In the genomic region with DNA sequence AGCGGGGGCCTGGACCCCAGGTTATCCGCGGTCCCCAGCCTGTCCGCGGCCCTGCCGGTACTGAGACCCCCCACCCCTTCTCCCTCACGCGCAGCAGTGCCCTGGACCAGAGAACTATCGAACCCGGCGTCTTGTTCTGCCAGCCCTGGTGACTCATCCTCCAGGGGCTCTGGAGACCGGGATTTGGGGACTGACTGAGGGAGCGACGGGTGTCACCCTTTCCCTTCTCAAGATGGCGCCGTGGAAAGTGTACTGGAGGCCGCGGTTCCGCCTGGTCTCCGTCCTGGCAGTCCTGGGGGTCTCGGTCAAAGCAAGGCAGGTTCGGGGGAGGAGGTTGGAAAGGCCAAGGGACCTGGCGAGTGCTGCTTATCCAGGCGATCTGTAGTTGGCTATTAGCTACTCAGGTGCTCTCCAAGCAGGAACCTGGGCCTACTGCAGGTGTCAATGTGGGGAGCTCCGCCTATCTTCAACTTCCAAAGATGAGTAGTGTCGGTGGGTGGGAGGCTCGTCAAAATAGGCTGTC, we compare ENCODE assay signal across 8 cellular contexts. TPM values are rescaled to one million over a fixed set of nuclear protein-coding genes. Genes with fewer than 3 reads are reported as not detected.
A peak's percentile ranks its signal among the peaks of the same experiment; 100 is the strongest.
DNase-seq lines count a peak whose midpoint lies in the region; ATAC-seq and TF ChIP-seq lines count a peak whose summit lies in the region.

No MANE protein-coding gene starts in this region.

- intact Hi-C loops in activated CD8-positive, alpha-beta T cell treated with anti-CD3 and anti-CD28 coated beads for 36 hours (cut with micrococcal nuclease), result loop anchor here (1.0 to 5.0 kb wide), 3 partner anchors 92 to 240 kb away; a partner anchor contains a TSS

- POLR2A ChIA-PET in activated CD8-positive, alpha-beta T cell treated with anti-CD3 and anti-CD28 coated beads for 36 hours (lab: Charles Lee), result interaction anchor here (1.0 to 1.5 kb wide), 2 partner anchors 10 to 238 kb away, joined by 5 to 8 read pairs; no protein-coding TSS in a partner anchor

- TF ChIP-seq CTCF in activated CD8-positive, alpha-beta T cell treated with anti-CD3 and anti-CD28 coated beads for 36 hours (IDR thresholded peaks at IDR 0.05), result no peak

- no peaks in the 10 kb centered on the region for H3K9me3 Mint-ChIP-seq in activated CD8-positive, alpha-beta T cell treated with anti-CD3 and anti-CD28 coated beads for 36 hours
- H3K9me3 Mint-ChIP-seq in memory B cell, result peaks cover 1% of the 10 kb centered on the region

- peak overlapping the region; percentile 89 for H3K4me3 Mint-ChIP-seq in activated CD8-positive, alpha-beta T cell treated with anti-CD3 and anti-CD28 coated beads for 36 hours
- H3K4me3 Mint-ChIP-seq in memory B cell, result peak overlapping the region; percentile 99

- DNase-seq in NCI-H345 (lab: John Stamatoyannopoulos, UW) (peak; percentile 25), memory B cell (ENCODE audit: low spot score in 2 of 2) (peak in 1 of 2 donors; percentile 47), COR-L47 (lab: John Stamatoyannopoulos, UW) (no peak)
- DNase-seq in activated CD8-positive, alpha-beta T cell treated with anti-CD3 and anti-CD28 coated beads for 36 hours, result peak; percentile 73
- peak; percentile 41 for DNase-seq in effector CD4-positive, alpha-beta T cell
- DNase-seq in stimulated activated CD8-positive, alpha-beta memory T cell treated with anti-CD3 and anti-CD28 coated beads, Interleukin-4, amount 100 ng/mL, for 1 hour (ENCODE audit: low read depth in 2 of 2, low spot score in 1 of 2), result peak; percentile 13 to 17

- H3K27ac Mint-ChIP-seq in activated CD8-positive, alpha-beta T cell treated with anti-CD3 and anti-CD28 coated beads for 36 hours, result peak overlapping the region; percentile 99
- H3K27ac Mint-ChIP-seq in memory B cell, result peak overlapping the region; percentile 97

- H3K4me1 Mint-ChIP-seq in activated CD8-positive, alpha-beta T cell treated with anti-CD3 and anti-CD28 coated beads for 36 hours (ENCODE audit: low read depth), result peaks cover 43% of the 10 kb centered on the region
- peaks cover 20% of the 10 kb centered on the region for H3K4me1 Mint-ChIP-seq in memory B cell

- ATAC-seq in GM18511 (IDR thresholded peaks at IDR 0.05; ENCODE audit: unreplicated experiment) (peak; percentile 31), HG02870 (IDR thresholded peaks at IDR 0.05; ENCODE audit: unreplicated experiment) (peak; percentile 13), memory B cell (ENCODE audit: low read depth) (peak; percentile 11)
- ATAC-seq in activated CD8-positive, alpha-beta T cell treated with anti-CD3 and anti-CD28 coated beads for 36 hours, result peak; percentile 31

- peaks cover 20% of the 10 kb centered on the region for H3K36me3 Mint-ChIP-seq in activated CD8-positive, alpha-beta T cell treated with anti-CD3 and anti-CD28 coated beads for 36 hours (ENCODE audit: low read depth)
- peaks cover 7% of the 10 kb centered on the region for H3K36me3 Mint-ChIP-seq in memory B cell

- CTCF ChIA-PET in activated CD8-positive, alpha-beta T cell treated with anti-CD3 and anti-CD28 coated beads for 36 hours (lab: Charles Lee), result interaction anchor here (1.0 to 1.3 kb wide), 2 partner anchors 91 to 93 kb away, joined by 3 read pairs; a partner anchor contains a TSS

- H3K27me3 Mint-ChIP-seq in activated CD8-positive, alpha-beta T cell treated with anti-CD3 and anti-CD28 coated beads for 36 hours, result no peaks in the 10 kb centered on the region
- H3K27me3 Mint-ChIP-seq in memory B cell, result no peaks in the 10 kb centered on the region

RNA-seq across cellular contexts. Expression of a gene that starts 0.7 kb away (rescaled TPM):
- 10 to 100 TPM; 54.3 to 55.8 TPM for total RNA-seq in activated CD8-positive, alpha-beta T cell treated with anti-CD3 and anti-CD28 coated beads for 36 hours

RNA-seq across cellular contexts. Expression of a gene that starts 13.6 kb away (rescaled TPM):
- under 1 TPM; 0.69 to 0.77 TPM for total RNA-seq in activated CD8-positive, alpha-beta T cell treated with anti-CD3 and anti-CD28 coated beads for 36 hours
